Comparison of ENCODE assay signal across 12 cellular contexts in the genomic region with DNA sequence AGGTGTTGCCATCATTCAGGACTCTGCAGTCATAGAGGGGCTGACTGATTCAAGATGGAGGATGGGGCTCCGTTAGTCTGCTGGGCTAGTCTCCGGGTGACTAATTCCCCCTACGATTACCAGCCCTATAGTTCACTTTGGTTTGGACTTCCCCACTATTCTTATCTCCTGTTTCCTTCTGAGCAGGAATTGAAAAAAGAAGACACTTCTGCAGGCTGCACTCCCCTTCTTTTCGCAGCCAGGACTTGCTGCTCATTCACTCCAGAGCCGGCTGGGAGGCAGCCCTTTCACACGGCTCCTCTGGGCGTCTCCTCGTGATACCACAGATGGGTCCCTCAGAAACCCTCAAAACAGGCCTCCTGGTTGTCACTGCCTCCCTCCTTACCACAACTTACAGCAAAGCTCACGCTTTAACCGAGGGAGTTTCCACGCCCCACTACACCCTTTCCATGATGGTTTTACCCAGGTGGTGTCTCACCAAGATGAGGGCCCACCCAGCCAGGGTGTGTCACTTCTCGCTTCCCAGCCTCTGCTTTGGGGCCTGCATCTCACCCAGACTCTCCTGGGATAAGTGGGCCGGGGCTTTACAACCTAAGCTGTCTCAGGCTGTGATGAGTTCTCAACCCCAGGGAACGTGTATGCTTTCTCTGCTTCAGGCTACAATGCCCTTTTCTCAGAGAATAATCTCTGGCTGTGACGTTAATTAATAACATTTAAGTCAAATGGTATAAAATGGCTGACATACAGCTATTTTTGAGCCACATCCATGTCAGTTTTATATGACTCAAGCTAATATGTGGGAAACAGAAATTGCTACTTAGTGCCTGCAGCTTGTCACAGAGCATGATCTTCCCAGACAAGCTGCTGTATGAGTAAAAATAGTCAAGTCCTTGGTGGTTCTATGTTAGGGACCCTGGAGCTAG. TPM values are rescaled to one million over a fixed set of nuclear protein-coding genes. Genes with fewer than 3 reads are reported as not detected.
DNase-seq lines count a peak whose midpoint lies in the region; ATAC-seq, FAIRE-seq and TF ChIP-seq lines count a peak whose summit lies in the region.
"Had no signal": no experiment of that assay in that cellular context is flagged by ENCODE, and none has a peak within 500 bp of the region (broad histone marks: within the 10 kb centered on the region; RNA-seq: fewer than 3 reads in every experiment).

No MANE protein-coding gene starts in this region.

- no peak for TF ChIP-seq POLR2A in GM12892 (IDR thresholded peaks at IDR 0.05; ENCODE audit: low read depth, low read length)

- no peaks in the 10 kb centered on the region for H4K20me1 ChIP-seq in GM23248 (ENCODE audit: insufficient read depth)

- FAIRE-seq in GM12892 (lab: Jason Lieb, UNC), result peak; percentile 76
- FAIRE-seq: HTR-8/SVneo had no signal

- no peaks in the 10 kb centered on the region for H3K9me3 ChIP-seq in GM23248 (ENCODE audit: low read depth)

- H3K27me3 Mint-ChIP-seq in chondrocyte (ENCODE audit: low read depth), result peaks cover 36% of the 10 kb centered on the region

- H3K27me3 ChIP-seq in GM23248 (replicated peaks; ENCODE audit: insufficient read depth), result peaks cover 29% of the 10 kb centered on the region

- peaks cover 0 to 7% of the 10 kb centered on the region in 2 donors for H3K36me3 Mint-ChIP-seq in activated naive CD4-positive, alpha-beta T cell treated with anti-CD3 and anti-CD28 coated beads, Interleukin-2, amount 50 U/mL, for 72 hours
- H3K36me3 Mint-ChIP-seq in chondrocyte (ENCODE audit: low read depth), result no peaks in the 10 kb centered on the region

- no peak overlapping the region for H3K4me2 ChIP-seq in GM23248 (ENCODE audit: unreplicated experiment)
- H3K4me2 ChIP-seq: hepatocyte had no signal

- in situ Hi-C loops in GM23248 (cut with MboI), result no loop called here

- WGBS in GM23248 (ENCODE audit: low coverage in 1 of 2, low lambda C conversion rate in 2 of 2, missing lambda C conversion rate in 2 of 2), 2 experiments, result 65% methylated on average over 15 of the region's 15 CpGs

- no peak for TF ChIP-seq CTCF in chondrocyte (IDR thresholded peaks at IDR 0.05)

- no peak overlapping the region for H3K27ac ChIP-seq in GM23248
- H3K27ac ChIP-seq: hepatocyte, parathyroid adenoma had no signal

- H3F3A ChIP-seq in GM23248 (ENCODE audit: insufficient read depth), result no peaks in the 10 kb centered on the region

- peaks cover 9 to 13% of the 10 kb centered on the region in 2 donors for H3K9me3 Mint-ChIP-seq in activated naive CD4-positive, alpha-beta T cell treated with anti-CD3 and anti-CD28 coated beads, Interleukin-2, amount 50 U/mL, for 72 hours
- no peaks in the 10 kb centered on the region for H3K9me3 Mint-ChIP-seq in chondrocyte (ENCODE audit: low read depth)

- no peaks in the 10 kb centered on the region for H3K79me2 ChIP-seq in GM23248 (ENCODE audit: insufficient read depth)
- H3K79me2 ChIP-seq: hepatocyte, parathyroid adenoma had no signal

- H3K4me1 ChIP-seq in GM23248 (ENCODE audit: insufficient read depth), result no peaks in the 10 kb centered on the region
- H3K4me1 ChIP-seq: parathyroid adenoma had no signal

- H2AFZ ChIP-seq in GM23248, result no peak overlapping the region
- H2AFZ ChIP-seq: hepatocyte, parathyroid adenoma had no signal

- no peaks in the 10 kb centered on the region for H3K9me2 ChIP-seq in GM23248 (ENCODE audit: insufficient read depth)

- H3K4me3 Mint-ChIP-seq in chondrocyte (ENCODE audit: unreplicated experiment), result no peak overlapping the region

- peak overlapping the region; percentile 70 to 82 for H3K27ac Mint-ChIP-seq in activated naive CD4-positive, alpha-beta T cell treated with anti-CD3 and anti-CD28 coated beads, Interleukin-2, amount 50 U/mL, for 72 hours
- no peak overlapping the region for H3K27ac Mint-ChIP-seq in chondrocyte (ENCODE audit: unreplicated experiment)

- ATAC-seq in activated naive CD4-positive, alpha-beta T cell treated with anti-CD3 and anti-CD28 coated beads, Interleukin-2, amount 50 U/mL, for 72 hours, result peak; percentile 88 to 91
- ATAC-seq: PC-3 had no signal

- H3K9ac ChIP-seq in GM23248, result no peak overlapping the region
- H3K9ac ChIP-seq: parathyroid adenoma had no signal

- H3K4me1 Mint-ChIP-seq in chondrocyte (ENCODE audit: low read depth), result no peaks in the 10 kb centered on the region

- no peaks in the 10 kb centered on the region for H3K36me3 ChIP-seq in GM23248 (ENCODE audit: low read depth)

- H3K4me3 ChIP-seq in GM23248, result no peak overlapping the region
- H3K4me3 ChIP-seq: hepatocyte had no signal

- DNase-seq in GM12892 (ENCODE audit: insufficient read length) (no peak), chondrocyte (ENCODE audit: low spot score) (no peak), GM23248 (no peak), GF-D8 (lab: John Stamatoyannopoulos, UW) (no peak), NCI-H1105 (lab: John Stamatoyannopoulos, UW) (no peak)
- peak; percentile 61 to 62 for DNase-seq in activated CD4-positive, alpha-beta T cell treated with anti-CD3 and anti-CD28 coated beads for 4 hours
- DNase-seq in activated naive CD4-positive, alpha-beta T cell treated with anti-CD3 and anti-CD28 coated beads, Interleukin-2, amount 50 U/mL, for 72 hours (ENCODE audit: low spot score in 2 of 2), result peak; percentile 38 to 82
- DNase-seq in stimulated activated CD4-positive, alpha-beta T cell treated with anti-CD3 and anti-CD28 coated beads, Interleukin-4, amount 100 ng/mL, for 4 hours, result peak; percentile 49 to 76
- DNase-seq: PC-3 had no signal

RNA-seq across cellular contexts. Expression of a gene that starts 11.9 kb away (rescaled TPM):
- polyA plus RNA-seq in GM12892 (2012; ENCODE audit: missing spikeins), result 0.11 TPM
- total RNA-seq in activated naive CD4-positive, alpha-beta T cell treated with anti-CD3 and anti-CD28 coated beads, Interleukin-2, amount 50 U/mL, for 72 hours, result under 1 TPM; 0.23 to 0.25 TPM
- total RNA-seq in chondrocyte, result 0.12 TPM in 1 of 3 replicates, not detected in the others
- total RNA-seq in GM23248 (2014; rRNA removed; shearing (Covaris generic)), result not detected in 2 replicates
- not detected in 2 replicates for polyA plus RNA-seq in GM23248 (2016; fragmentation: Nextera tagmentation; extraction: Ambion mirVana)
- total RNA-seq: PC-3 had no signal
- polyA plus RNA-seq: hepatocyte had no signal

Comparison
In these comparisons a context has a peak if more than half of its experiments do, and no peak if none do; other contexts are left out.
1. DNase-seq: peak in activated CD4-positive, alpha-beta T cell treated with anti-CD3 and anti-CD28 coated beads for 4 hours (2 of 2), activated naive CD4-positive, alpha-beta T cell treated with anti-CD3 and anti-CD28 coated beads, Interleukin-2, amount 50 U/mL, for 72 hours (2 of 2) and stimulated activated CD4-positive, alpha-beta T cell treated with anti-CD3 and anti-CD28 coated beads, Interleukin-4, amount 100 ng/mL, for 4 hours (2 of 2); none in GM12892 (single experiment), chondrocyte (single experiment), GM23248 (single experiment), GF-D8 (single experiment) and NCI-H1105 (single experiment).